Comparison of ENCODE assay signal across 29 cellular contexts in genomic region chr12:73308747-73309146, GRCh38.
DNase-seq lines count a peak whose midpoint lies in the region; ATAC-seq, FAIRE-seq and TF ChIP-seq lines count a peak whose summit lies in the region.
"Had no signal": no experiment of that assay in that cellular context is flagged by ENCODE, and none has a peak within 500 bp of the region (broad histone marks: within the 10 kb centered on the region; RNA-seq: fewer than 3 reads in every experiment).

No MANE protein-coding gene starts in this region.

- POLR2A ChIA-PET in HepG2 (lab: Yijun Ruan, JAX), result no interaction called here

- H3K9me3 ChIP-seq in liver (ENCODE audit: control insufficient read depth in 4 of 4, low read length in 3 of 4) (peaks cover 0 to 2% (median 0%) of the 10 kb centered on the region in 4 donors), HepG2 (ENCODE audit: low read length) (peaks cover 66% of the 10 kb centered on the region)
- H3K9me3 ChIP-seq: neutrophil had no signal

- no peak for TF ChIP-seq POLR2A in HepG2 (IDR thresholded peaks at IDR 0.05; ENCODE audit: insufficient read depth in 1 of 2, low read depth in 2 of 2, low read length in 2 of 2)

- no peak for TF ChIP-seq RAD21 in liver (IDR thresholded peaks at IDR 0.05)
- TF ChIP-seq RAD21 in HepG2 (CRISPR knock-in tag; IDR thresholded peaks at IDR 0.05), result no peak

- no peaks in the 10 kb centered on the region for H3K27me3 Mint-ChIP-seq in activated T-cell treated with anti-CD3 and anti-CD28 coated beads, Interleukin-2, amount 50 U/mL, for 4 hours (ENCODE audit: low read depth)
- H3K27me3 Mint-ChIP-seq: naive thymus-derived CD4-positive, alpha-beta T cell had no signal

- H3K9ac ChIP-seq in liver (ENCODE audit: low read depth in 1 of 2, low read length in 2 of 2), result no peak overlapping the region
- no peak overlapping the region for H3K9ac ChIP-seq in HepG2 (ENCODE audit: insufficient read depth, low read depth, low read length)

- peaks cover 14% of the 10 kb centered on the region for H3K9me3 Mint-ChIP-seq in activated T-cell treated with anti-CD3 and anti-CD28 coated beads, Interleukin-2, amount 50 U/mL, for 4 hours

- no peaks in the 10 kb centered on the region for H3K36me3 ChIP-seq in liver (ENCODE audit: control insufficient read depth in 4 of 4, insufficient read depth in 3 of 4, low read depth in 1 of 4, low read length in 3 of 4)
- H3K36me3 ChIP-seq in HepG2 (replicated peaks in 1 of 2; ENCODE audit: control insufficient read depth in 1 of 2, insufficient read depth in 2 of 2, low read length in 2 of 2), result no peaks in the 10 kb centered on the region
- H3K36me3 ChIP-seq: neutrophil, WERI-Rb-1 had no signal

- intact Hi-C loops in HepG2 (cut with micrococcal nuclease; ENCODE audit: unreplicated experiment), result no loop called here

- no peak overlapping the region for H2AFZ ChIP-seq in HepG2 (ENCODE audit: low read length)

- no peak for FAIRE-seq in HepG2 (lab: Jason Lieb, UNC)
- no peak for FAIRE-seq in RCC 7860 (lab: Jason Lieb, UNC)

- CTCF ChIA-PET in HepG2 (lab: Yijun Ruan, JAX; ENCODE audit: low intra/inter-chr PET ratio, low total read pairs), result no interaction called here

- no peaks in the 10 kb centered on the region for H4K20me1 ChIP-seq in HepG2 (ENCODE audit: insufficient read depth, low read length)

- no peak for ATAC-seq in HepG2
- no peak for ATAC-seq in GM18868 (IDR thresholded peaks at IDR 0.05; ENCODE audit: unreplicated experiment)
- ATAC-seq in activated T-cell treated with anti-CD3 and anti-CD28 coated beads, Interleukin-2, amount 50 U/mL, for 4 hours, result no peak
- ATAC-seq: activated naive CD4-positive, alpha-beta T cell treated with anti-CD3 and anti-CD28 coated beads, Interleukin-2, amount 50 U/mL, for 72 hours; naive thymus-derived CD4-positive, alpha-beta T cell; sciatic nerve had no signal

- 55% methylated on average over 1 of the region's 1 CpG for WGBS in liver
- 0% methylated on average over 1 of the region's 1 CpG for WGBS in HepG2 (ENCODE audit: low lambda C conversion rate)

- BruUV-seq in HepG2 (replicated peaks; lab: Mats Ljungman, UMichigan), result no TSS peak

- in situ Hi-C loops in HepG2 (cut with HindIII; ENCODE audit: extremely low pct_ligation_motif_present, low pct_unique_long_range_greater_than_20kb), result no loop called here

- TF ChIP-seq CTCF in liver (IDR thresholded peaks at IDR 0.05; ENCODE audit: low read depth, low read length, missing input control) (no peak), HepG2 (CRISPR knock-in tag; IDR thresholded peaks at IDR 0.05) (no peak)

- DNase-seq in HepG2 (ENCODE audit: low spot score) (no peak), RCC 7860 (ENCODE audit: low spot score) (peak; percentile 26), glomerular visceral epithelial cell (ENCODE audit: extremely low spot score) (peak; percentile 23), retina (no peak)
- no peak for DNase-seq in stimulated activated CD4-positive, alpha-beta T cell treated with anti-CD3 and anti-CD28 coated beads, Interleukin-2, amount 100 ng/mL, for 24 hours
- no peak for DNase-seq in activated T-cell treated with anti-CD3 and anti-CD28 coated beads, Interleukin-2, amount 50 U/mL, for 4 hours
- DNase-seq: 8988T; activated CD4-positive, alpha-beta T cell treated with anti-CD3 and anti-CD28 coated beads for 4 hours; activated effector memory CD4-positive, alpha-beta T cell treated with Interleukin-2 at 50 U/mL for 16 hours; amygdala; Caco-2; DMS79; effector CD4-positive, alpha-beta T cell; GF-D8; naive thymus-derived CD4-positive, alpha-beta T cell; NCI-H1105 treated with DMSO at 0.1 percent for 48 hours; NCI-H1930; NK-92 treated with Interleukin-12 subunit alpha and Interleukin-12 subunit beta, amount 100 ng/mL, for 24 hours; posterior cingulate gyrus; stimulated activated CD4-positive, alpha-beta T cell treated with anti-CD3 and anti-CD28 coated beads, Interleukin-4, amount 100 ng/mL, for 24 hours; SW 1271; trophoblast cell; WERI-Rb-1 had no signal

- TF ChIP-seq EP300 in HepG2 (IDR thresholded peaks at IDR 0.05; ENCODE audit: low read depth in 2 of 2, low read length in 2 of 2), result no peak
- TF ChIP-seq EP300 in HepG2 (CRISPR knock-in tag; IDR thresholded peaks at IDR 0.05; ENCODE audit: borderline replicate concordance), result no peak

- H3K27ac ChIP-seq in liver (ENCODE audit: low read depth in 1 of 2, low read length in 2 of 2) (no peak overlapping the region), HepG2 (ENCODE audit: extremely low read length, insufficient read depth, low read length) (no peak overlapping the region)
- H3K27ac ChIP-seq: neutrophil, WERI-Rb-1 had no signal

- H3K4me3 ChIP-seq in liver (ENCODE audit: low read depth in 1 of 3, low read length in 3 of 3) (no peak overlapping the region), HepG2 (replicated peaks in 1 of 3; ENCODE audit: insufficient read depth in 1 of 3, low read depth in 2 of 3, low read length in 3 of 3) (no peak overlapping the region)

- no peak overlapping the region for H3K4me2 ChIP-seq in HepG2 (ENCODE audit: low read depth, low read length)

- H3K27me3 ChIP-seq in liver (ENCODE audit: control insufficient read depth in 4 of 4, insufficient read depth in 4 of 4, low read length in 3 of 4) (no peaks in the 10 kb centered on the region), HepG2 (ENCODE audit: control insufficient read depth in 1 of 2, insufficient read depth in 2 of 2, low read length in 2 of 2) (no peaks in the 10 kb centered on the region)
- H3K27me3 ChIP-seq: neutrophil had no signal

- peaks cover 0 to 3% (median 1%) of the 10 kb centered on the region in 4 donors for H3K4me1 ChIP-seq in liver (ENCODE audit: control insufficient read depth in 4 of 4, insufficient read depth in 4 of 4, low read length in 3 of 4)
- H3K4me1 ChIP-seq in HepG2 (ENCODE audit: insufficient read depth, low read length), result no peaks in the 10 kb centered on the region
- H3K4me1 ChIP-seq: Caco-2 had no signal

- H3K4me3 Mint-ChIP-seq in activated T-cell treated with anti-CD3 and anti-CD28 coated beads, Interleukin-2, amount 50 U/mL, for 4 hours, result no peak overlapping the region
- H3K4me3 Mint-ChIP-seq: CD14-positive monocyte; naive thymus-derived CD4-positive, alpha-beta T cell had no signal

- no peaks in the 10 kb centered on the region for H3K36me3 Mint-ChIP-seq in activated T-cell treated with anti-CD3 and anti-CD28 coated beads, Interleukin-2, amount 50 U/mL, for 4 hours (ENCODE audit: insufficient read depth)
- H3K36me3 Mint-ChIP-seq: activated naive CD4-positive, alpha-beta T cell treated with anti-CD3 and anti-CD28 coated beads, Interleukin-2, amount 50 U/mL, for 72 hours; CD14-positive monocyte; naive thymus-derived CD4-positive, alpha-beta T cell had no signal

- H3K4me1 Mint-ChIP-seq in activated T-cell treated with anti-CD3 and anti-CD28 coated beads, Interleukin-2, amount 50 U/mL, for 4 hours (ENCODE audit: low read depth), result no peaks in the 10 kb centered on the region
- H3K4me1 Mint-ChIP-seq: CD14-positive monocyte; naive thymus-derived CD4-positive, alpha-beta T cell had no signal

- no peaks in the 10 kb centered on the region for H3K79me2 ChIP-seq in HepG2 (ENCODE audit: insufficient read depth, low read length)

TF ChIP-seq in liver, 16 proteins besides CTCF, POLR2A, EP300 and RAD21:
- peak; percentile 29 to 36 for TF ChIP-seq JUND (IDR thresholded peaks at IDR 0.05)
- no peak for TF ChIP-seq TAF1 (conservative IDR thresholded peaks at IDR 0.05)

TF ChIP-seq in HepG2, 621 proteins besides CTCF, POLR2A, EP300 and RAD21 (continues in another document):
- TF ChIP-seq ZNF724P (CRISPR knock-in tag; IDR thresholded peaks at IDR 0.05; ENCODE audit: borderline replicate concordance) (no peak), JARID2 (CRISPR knock-in tag; IDR thresholded peaks at IDR 0.05; ENCODE audit: insufficient replicate concordance) (no peak), ZNF790 (CRISPR knock-in tag; IDR thresholded peaks at IDR 0.05; ENCODE audit: borderline replicate concordance) (no peak), SCMH1 (CRISPR knock-in tag; IDR thresholded peaks at IDR 0.05; ENCODE audit: borderline replicate concordance) (no peak), SAFB2 (CRISPR knock-in tag; IDR thresholded peaks at IDR 0.05; ENCODE audit: borderline replicate concordance, low read depth) (no peak), HHEX (CRISPR knock-in tag; IDR thresholded peaks at IDR 0.05) (no peak), TEAD3 (CRISPR knock-in tag; optimal IDR thresholded peaks at IDR 0.05; ENCODE audit: borderline replicate concordance) (no peak), MIER3 (CRISPR knock-in tag; IDR thresholded peaks at IDR 0.05; ENCODE audit: borderline replicate concordance) (no peak), KDM5A (IDR thresholded peaks at IDR 0.05; ENCODE audit: borderline replicate concordance, low read length) (no peak), PHB2 (IDR thresholded peaks at IDR 0.05; ENCODE audit: partially characterized antibody) (no peak), HDAC1 (CRISPR knock-in tag; IDR thresholded peaks at IDR 0.05) (no peak)
- TF ChIP-seq, protein P1, sequence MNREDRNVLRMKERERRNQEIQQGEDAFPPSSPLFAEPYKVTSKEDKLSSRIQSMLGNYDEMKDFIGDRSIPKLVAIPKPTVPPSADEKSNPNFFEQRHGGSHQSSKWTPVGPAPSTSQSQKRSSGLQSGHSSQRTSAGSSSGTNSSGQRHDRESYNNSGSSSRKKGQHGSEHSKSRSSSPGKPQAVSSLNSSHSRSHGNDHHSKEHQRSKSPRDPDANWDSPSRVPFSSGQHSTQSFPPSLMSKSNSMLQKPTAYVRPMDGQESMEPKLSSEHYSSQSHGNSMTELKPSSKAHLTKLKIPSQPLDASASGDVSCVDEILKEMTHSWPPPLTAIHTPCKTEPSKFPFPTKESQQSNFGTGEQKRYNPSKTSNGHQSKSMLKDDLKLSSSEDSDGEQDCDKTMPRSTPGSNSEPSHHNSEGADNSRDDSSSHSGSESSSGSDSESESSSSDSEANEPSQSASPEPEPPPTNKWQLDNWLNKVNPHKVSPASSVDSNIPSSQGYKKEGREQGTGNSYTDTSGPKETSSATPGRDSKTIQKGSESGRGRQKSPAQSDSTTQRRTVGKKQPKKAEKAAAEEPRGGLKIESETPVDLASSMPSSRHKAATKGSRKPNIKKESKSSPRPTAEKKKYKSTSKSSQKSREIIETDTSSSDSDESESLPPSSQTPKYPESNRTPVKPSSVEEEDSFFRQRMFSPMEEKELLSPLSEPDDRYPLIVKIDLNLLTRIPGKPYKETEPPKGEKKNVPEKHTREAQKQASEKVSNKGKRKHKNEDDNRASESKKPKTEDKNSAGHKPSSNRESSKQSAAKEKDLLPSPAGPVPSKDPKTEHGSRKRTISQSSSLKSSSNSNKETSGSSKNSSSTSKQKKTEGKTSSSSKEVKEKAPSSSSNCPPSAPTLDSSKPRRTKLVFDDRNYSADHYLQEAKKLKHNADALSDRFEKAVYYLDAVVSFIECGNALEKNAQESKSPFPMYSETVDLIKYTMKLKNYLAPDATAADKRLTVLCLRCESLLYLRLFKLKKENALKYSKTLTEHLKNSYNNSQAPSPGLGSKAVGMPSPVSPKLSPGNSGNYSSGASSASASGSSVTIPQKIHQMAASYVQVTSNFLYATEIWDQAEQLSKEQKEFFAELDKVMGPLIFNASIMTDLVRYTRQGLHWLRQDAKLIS (CRISPR knock-in tag; IDR thresholded peaks at IDR 0.05), result no peak

Comparison
In these comparisons a context has a peak if more than half of its experiments do, and no peak if none do; other contexts are left out.
1. DNase-seq: peak in RCC 7860 (single experiment) and glomerular visceral epithelial cell (single experiment); none in HepG2 (single experiment), stimulated activated CD4-positive, alpha-beta T cell treated with anti-CD3 and anti-CD28 coated beads, Interleukin-2, amount 100 ng/mL, for 24 hours (0 of 2), activated T-cell treated with anti-CD3 and anti-CD28 coated beads, Interleukin-2, amount 50 U/mL, for 4 hours (single experiment) and retina (single experiment).